22 cellular contexts compared by ENCODE assay signal in genomic region chr17:57391857-57392256, GRCh38.
"Had no signal": no experiment of that assay in that cellular context is flagged by ENCODE, and none has a peak within 500 bp of the region (broad histone marks: within the 10 kb centered on the region; RNA-seq: fewer than 3 reads in every experiment).

No MANE protein-coding gene starts in this region.

- H3K27me3 ChIP-seq: esophagus squamous epithelium, gastroesophageal sphincter, ovary, right atrium auricular region, spleen, transverse colon had no signal

- H3K4me1 ChIP-seq: esophagus squamous epithelium, gastroesophageal sphincter, spleen had no signal

- H3K9me3 ChIP-seq: ovary had no signal

- H3K4me3 Mint-ChIP-seq: central memory CD8-positive, alpha-beta T cell; dendritic cell treated with granulocyte-macrophage colony-stimulating factor and Interleukin-4, amounts not matched to agents 40 ng/mL and 50 ng/mL, for 4 days; effector memory CD8-positive, alpha-beta T cell; neural crest cell; stimulated activated naive B cell treated with anti-CD40 and anti-IgM and Interleukin-4, amounts not matched to agents 10 μg/mL and 1 μg/mL and 100 μg/mL, for 72 hours; stimulated activated naive CD8-positive, alpha-beta T cell treated with anti-CD3 and anti-CD28 coated beads, Interleukin-15, amount 100 ng/mL, for 72 hours had no signal

- DNase-seq: effector memory CD8-positive, alpha-beta T cell; esophagus squamous epithelium; foreskin fibroblast; glutamatergic neuron; kidney; left cardiac atrium; left ventricle myocardium superior; naive thymus-derived CD8-positive, alpha-beta T cell; spleen; stimulated activated CD4-positive, alpha-beta T cell treated with anti-CD3 and anti-CD28 coated beads, Interleukin-2, amount 100 ng/mL, for 24 hours; stimulated activated CD4-positive, alpha-beta T cell treated with anti-CD3 and anti-CD28 coated beads, Interleukin-4, amount 100 ng/mL, for 4 hours; stimulated activated naive B cell treated with anti-CD40 and anti-IgM and Interleukin-4, amounts not matched to agents 10 μg/mL and 1 μg/mL and 100 μg/mL, for 72 hours; stimulated activated naive CD8-positive, alpha-beta T cell treated with anti-CD3 and anti-CD28 coated beads, Interleukin-15, amount 100 ng/mL, for 72 hours; substantia nigra; transverse colon had no signal

- H3K36me3 ChIP-seq: gastroesophageal sphincter, ovary, right atrium auricular region, thoracic aorta had no signal

- H3K4me3 ChIP-seq: esophagus squamous epithelium, gastroesophageal sphincter, ovary, right atrium auricular region, spleen, thoracic aorta, transverse colon had no signal

- ATAC-seq: effector memory CD8-positive, alpha-beta T cell; gastroesophageal sphincter; left cardiac atrium; left ventricle myocardium superior; naive thymus-derived CD8-positive, alpha-beta T cell; stimulated activated naive B cell treated with anti-CD40 and anti-IgM and Interleukin-4, amounts not matched to agents 10 μg/mL and 1 μg/mL and 100 μg/mL, for 72 hours; stimulated activated naive CD8-positive, alpha-beta T cell treated with anti-CD3 and anti-CD28 coated beads, Interleukin-15, amount 100 ng/mL, for 72 hours had no signal

- H3K27me3 Mint-ChIP-seq: central memory CD8-positive, alpha-beta T cell; dendritic cell treated with granulocyte-macrophage colony-stimulating factor and Interleukin-4, amounts not matched to agents 40 ng/mL and 50 ng/mL, for 4 days; effector memory CD8-positive, alpha-beta T cell; naive thymus-derived CD8-positive, alpha-beta T cell; stimulated activated naive B cell treated with anti-CD40 and anti-IgM and Interleukin-4, amounts not matched to agents 10 μg/mL and 1 μg/mL and 100 μg/mL, for 72 hours; stimulated activated naive CD8-positive, alpha-beta T cell treated with anti-CD3 and anti-CD28 coated beads, Interleukin-15, amount 100 ng/mL, for 72 hours had no signal

- H3K27ac ChIP-seq: esophagus squamous epithelium, gastroesophageal sphincter, ovary, right atrium auricular region, spleen, thoracic aorta, transverse colon had no signal

- H3K27ac Mint-ChIP-seq: dendritic cell treated with granulocyte-macrophage colony-stimulating factor and Interleukin-4, amounts not matched to agents 40 ng/mL and 50 ng/mL, for 4 days; effector memory CD8-positive, alpha-beta T cell; naive thymus-derived CD8-positive, alpha-beta T cell; stimulated activated naive B cell treated with anti-CD40 and anti-IgM and Interleukin-4, amounts not matched to agents 10 μg/mL and 1 μg/mL and 100 μg/mL, for 72 hours; stimulated activated naive CD8-positive, alpha-beta T cell treated with anti-CD3 and anti-CD28 coated beads, Interleukin-15, amount 100 ng/mL, for 72 hours had no signal
